ENCODE assay signal across 8 cellular contexts in genomic region chr6:127267742-127268588, GRCh38. TPM values are rescaled to one million over a fixed set of nuclear protein-coding genes. Genes with fewer than 3 reads are reported as not detected.
DNase-seq lines count a peak whose midpoint lies in the region; ATAC-seq and TF ChIP-seq lines count a peak whose summit lies in the region.

No MANE protein-coding gene starts in this region.

- ATAC-seq in HG03175 (IDR thresholded peaks at IDR 0.05; ENCODE audit: unreplicated experiment) (no peak), GM19035 (IDR thresholded peaks at IDR 0.05; ENCODE audit: unreplicated experiment) (no peak)

- H3K27me3 ChIP-seq in mononuclear cell (ENCODE audit: insufficient read depth, low read length) = no peaks in the 10 kb centered on the region

- H3K4me1 ChIP-seq in mononuclear cell (ENCODE audit: insufficient read depth, low read length) = peaks cover 34% of the 10 kb centered on the region

- peak; percentile 2 for DNase-seq in NCI-H2196 (lab: John Stamatoyannopoulos, UW; ENCODE audit: unreplicated experiment)
- DNase-seq in NCI-H2196 treated with DMSO at 0.1 percent for 48 hours (lab: John Stamatoyannopoulos, UW; ENCODE audit: unreplicated experiment) = no peak
- DNase-seq in NAMALWA (ENCODE audit: low spot score) = peak; percentile 26
- DNase-seq in cardiac fibroblast (ENCODE audit: low read depth in 2 of 2) = peak in 1 of 2 donors; percentile 30
- DNase-seq in EL = no peak

- TF ChIP-seq CTCF in cardiac fibroblast (IDR thresholded peaks at IDR 0.05; ENCODE audit: low read depth, low read length) = no peak

- H3K9me3 ChIP-seq in mononuclear cell (ENCODE audit: low read depth, low read length) = no peaks in the 10 kb centered on the region

- H3K4me3 ChIP-seq in cardiac fibroblast (replicated peaks in 1 of 2; ENCODE audit: low read depth in 2 of 2, low read length in 2 of 2) (peak overlapping the region; percentile 81 to 96), mononuclear cell (ENCODE audit: low read length) (peak overlapping the region; percentile 84)

RNA-seq across cellular contexts. Expression of gene RNF146, which starts 1.3 kb away (rescaled TPM):
- 21.3 TPM for total RNA-seq in mononuclear cell

Comparison
In these comparisons a context has a peak if more than half of its experiments do, and no peak if none do; other contexts are left out.
1. DNase-seq: peak in NCI-H2196 (single experiment) and NAMALWA (single experiment); none in NCI-H2196 treated with DMSO at 0.1 percent for 48 hours (single experiment) and EL (single experiment).